ENCODE assay signal across 9 cellular contexts in genomic region chr1:55150880-55151582, GRCh38.
DNase-seq lines count a peak whose midpoint lies in the region; ATAC-seq and TF ChIP-seq lines count a peak whose summit lies in the region.
"Had no signal": no experiment of that assay in that cellular context is flagged by ENCODE, and none has a peak within 500 bp of the region (broad histone marks: within the 10 kb centered on the region; RNA-seq: fewer than 3 reads in every experiment).

No MANE protein-coding gene starts in this region.

- H3K27me3 Mint-ChIP-seq in CD8-positive, alpha-beta T cell (ENCODE audit: low read depth) = no peaks in the 10 kb centered on the region
- no peaks in the 10 kb centered on the region for H3K27me3 Mint-ChIP-seq in endodermal cell (ENCODE audit: insufficient read depth)

- WGBS in heart right ventricle, 2 donors = 89 to 93% methylated on average over 2 of the region's 2 CpGs
- WGBS in endodermal cell (ENCODE audit: insufficient coverage in 1 of 2, insufficient read length in 1 of 2), 2 experiments = 90 to 93% methylated on average over 2 of the region's 2 CpGs

- H3K4me3 ChIP-seq in CD8-positive, alpha-beta T cell (ENCODE audit: low read depth, low read length) = peak overlapping the region; percentile 26
- H3K4me3 ChIP-seq in heart right ventricle (no peak overlapping the region), endodermal cell (ENCODE audit: low read length) (no peak overlapping the region)

- no peaks in the 10 kb centered on the region for H3K27me3 ChIP-seq in CD8-positive, alpha-beta T cell (ENCODE audit: insufficient read depth, low read length)
- H3K27me3 ChIP-seq in heart right ventricle (no peaks in the 10 kb centered on the region), endodermal cell (ENCODE audit: control insufficient read depth, insufficient read depth, low read length, poor library complexity, severe bottlenecking) (no peaks in the 10 kb centered on the region)

- no peaks in the 10 kb centered on the region for H3K9me3 ChIP-seq in CD8-positive, alpha-beta T cell (ENCODE audit: low read length)
- H3K9me3 ChIP-seq in heart right ventricle (no peaks in the 10 kb centered on the region), endodermal cell (ENCODE audit: control insufficient read depth, low read length) (no peaks in the 10 kb centered on the region)

- DNase-seq in CD8-positive, alpha-beta T cell = no peak
- DNase-seq in heart right ventricle = no peak
- DNase-seq in H4 (ENCODE audit: low spot score) = no peak
- no peak for DNase-seq in AG08395 (ENCODE audit: low spot score)
- no peak for DNase-seq in endodermal cell

- peaks cover 33% of the 10 kb centered on the region for H3K4me1 Mint-ChIP-seq in CD8-positive, alpha-beta T cell (ENCODE audit: low read depth)
- no peaks in the 10 kb centered on the region for H3K4me1 Mint-ChIP-seq in endodermal cell

- peaks cover 15% of the 10 kb centered on the region for H3K36me3 ChIP-seq in CD8-positive, alpha-beta T cell (ENCODE audit: insufficient read depth, low read length)
- H3K36me3 ChIP-seq in heart right ventricle = peaks cover 0 to 100% (median 33%) of the 10 kb centered on the region in 9 donors
- H3K36me3 ChIP-seq in endodermal cell (ENCODE audit: control insufficient read depth, insufficient read depth, low read length) = peaks cover 95% of the 10 kb centered on the region

- TF ChIP-seq CTCF in CD8-positive, alpha-beta T cell (IDR thresholded peaks at IDR 0.05) = no peak
- TF ChIP-seq CTCF in heart right ventricle (IDR thresholded peaks at IDR 0.05) (no peak), endodermal cell (conservative IDR thresholded peaks at IDR 0.05) (no peak)

- H3K4me3 Mint-ChIP-seq in CD8-positive, alpha-beta T cell = peak overlapping the region; percentile 69
- no peak overlapping the region for H3K4me3 Mint-ChIP-seq in endodermal cell

- peak; percentile 90 for ATAC-seq in CD8-positive, alpha-beta T cell
- peak; percentile 73 for ATAC-seq in GM21360 (IDR thresholded peaks at IDR 0.05; ENCODE audit: unreplicated experiment)
- ATAC-seq in HG03558 (IDR thresholded peaks at IDR 0.05; ENCODE audit: extremely low read depth, unreplicated experiment) = peak; percentile 62
- ATAC-seq in heart right ventricle = peak in 7 of 8 donors; percentile 43 to 74 (median 58)
- ATAC-seq in GM19455 (IDR thresholded peaks at IDR 0.05; ENCODE audit: unreplicated experiment) = no peak
- ATAC-seq: SK-N-SH treated with all-trans-retinoic acid at 6 μM for 48 hours had no signal

- POLR2A ChIA-PET in CD8-positive, alpha-beta T cell (lab: Charles Lee) = interaction anchor here (1.0 kb wide), 1 partner anchor 10 kb away, joined by 4 read pairs; no protein-coding TSS in a partner anchor

- peaks cover 63% of the 10 kb centered on the region for H3K36me3 Mint-ChIP-seq in CD8-positive, alpha-beta T cell
- peaks cover 56% of the 10 kb centered on the region for H3K36me3 Mint-ChIP-seq in endodermal cell (ENCODE audit: low read depth)

- CTCF ChIA-PET in CD8-positive, alpha-beta T cell (lab: Charles Lee) = interaction anchor here (0.8 kb wide), 1 partner anchor 107 kb away, joined by 3 read pairs; no protein-coding TSS in a partner anchor

- H3K9ac ChIP-seq in endodermal cell (ENCODE audit: extremely low read depth, low read length, poor library complexity, severe bottlenecking) = no peak overlapping the region

- H3K4me1 ChIP-seq in CD8-positive, alpha-beta T cell (ENCODE audit: insufficient read depth, low read length) = peaks cover 21% of the 10 kb centered on the region
- H3K4me1 ChIP-seq in heart right ventricle (peaks cover 0 to 33% (median 0%) of the 10 kb centered on the region in 9 donors), endodermal cell (ENCODE audit: control insufficient read depth, insufficient read depth, low read length) (no peaks in the 10 kb centered on the region)

- peak overlapping the region; percentile 92 for H3K27ac Mint-ChIP-seq in CD8-positive, alpha-beta T cell
- H3K27ac Mint-ChIP-seq in endodermal cell = no peak overlapping the region

- H3K9me3 Mint-ChIP-seq in CD8-positive, alpha-beta T cell = no peaks in the 10 kb centered on the region
- no peaks in the 10 kb centered on the region for H3K9me3 Mint-ChIP-seq in endodermal cell

- intact Hi-C loops in CD8-positive, alpha-beta T cell (cut with DNase I, micrococcal nuclease) = no loop called here
- intact Hi-C loops in heart right ventricle (cut with DNase I) = loop anchor here in 3 of 10 donors (5.0 to 10.0 kb wide), 2 partner anchors 61 to 64 kb away; partner anchors contain the start of gene USP24 (in 2 of the 3)

- H3K27ac ChIP-seq in CD8-positive, alpha-beta T cell (ENCODE audit: low read depth, low read length) = peak overlapping the region; percentile 39
- peak overlapping the region in 3 of 10 donors; percentile 2 to 80 (median 18) for H3K27ac ChIP-seq in heart right ventricle
- H3K27ac ChIP-seq in endodermal cell (ENCODE audit: low read depth, low read length) = no peak overlapping the region
